16 cellular contexts compared by ENCODE assay signal in the genomic region with DNA sequence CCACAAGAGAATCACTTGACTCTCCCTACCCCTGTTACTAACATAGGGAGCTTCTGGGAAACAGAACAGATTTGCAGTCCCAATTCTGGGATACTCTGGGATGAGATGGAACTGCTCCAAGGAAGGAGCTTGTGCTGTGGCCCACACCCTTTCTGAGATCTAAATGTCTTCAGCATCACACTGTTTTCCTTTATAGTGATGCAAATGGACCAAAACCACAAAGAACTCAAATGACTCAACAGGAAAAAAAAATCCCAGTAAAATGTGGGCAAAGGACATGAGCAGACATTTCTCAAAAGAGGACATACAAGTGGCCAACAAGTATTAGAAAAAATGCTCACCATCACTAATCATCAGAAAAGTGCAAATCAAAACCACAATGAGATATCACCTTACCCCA.
A peak's percentile ranks its signal among the peaks of the same experiment; 100 is the strongest.
DNase-seq lines count a peak whose midpoint lies in the region; ATAC-seq lines count a peak whose summit lies in the region.
"Had no signal": no experiment of that assay in that cellular context is flagged by ENCODE, and none has a peak within 500 bp of the region (broad histone marks: within the 10 kb centered on the region; RNA-seq: fewer than 3 reads in every experiment).

No MANE protein-coding gene starts in this region.

- ATAC-seq in HG02798 (IDR thresholded peaks at IDR 0.05; ENCODE audit: poor library complexity, unreplicated experiment), result no peak
- ATAC-seq in HG03354 (IDR thresholded peaks at IDR 0.05; ENCODE audit: poor library complexity, severe bottlenecking, unreplicated experiment), result no peak
- no peak for ATAC-seq in GM18502 (IDR thresholded peaks at IDR 0.05; ENCODE audit: poor library complexity, unreplicated experiment)
- ATAC-seq: gastrocnemius medialis, HepG2, T-helper 17 cell had no signal

- peak; percentile 91 for DNase-seq in EH (ENCODE audit: low read depth)
- peak; percentile 16 for DNase-seq in NCI-H226
- DNase-seq in dedifferentiated amniotic fluid mesenchymal stem cell (ENCODE audit: extremely low spot score), result peak; percentile 47
- DNase-seq in kidney tubule cell (ENCODE audit: low spot score), result peak; percentile 59
- no peak for DNase-seq in NCI-H82 (lab: John Stamatoyannopoulos, UW)
- DNase-seq: BE2C; DMS 273 treated with DMSO at 0.1 percent for 48 hours; effector CD4-positive, alpha-beta T cell; gastrocnemius medialis; NCI-H748 treated with DMSO at 0.1 percent for 48 hours; stimulated activated CD4-positive, alpha-beta T cell treated with anti-CD3 and anti-CD28 coated beads, Interleukin-2, amount 100 ng/mL, for 24 hours; T-helper 17 cell had no signal
